In genomic region chr11:506950-507726, GRCh38 we compare ENCODE assay signal across 8 cellular contexts. TPM values are rescaled to one million over a fixed set of nuclear protein-coding genes. Genes with fewer than 3 reads are reported as not detected.
DNase-seq lines count a peak whose midpoint lies in the region; ATAC-seq, FAIRE-seq and TF ChIP-seq lines count a peak whose summit lies in the region.

RNH1 (minus strand) TSS chr11:507242; CDS start chr11:502162, 5,080 bp downstream.

- no peak for FAIRE-seq in GM12891 (lab: Jason Lieb, UNC)

- H3K27ac ChIP-seq in adrenal gland (peak within 1 kb of the TSS; percentile 98 to 100 (median 100)), heart left ventricle (peak within 1 kb of the TSS; percentile 95 to 100 (median 99)), upper lobe of left lung (peak within 1 kb of the TSS; percentile 98 to 100 (median 99))

- TF ChIP-seq EP300 in upper lobe of left lung (IDR thresholded peaks at IDR 0.05), result no peak

- ATAC-seq in HG02840 (IDR thresholded peaks at IDR 0.05; ENCODE audit: low FRiP score, unreplicated experiment) (peak; percentile 43), heart left ventricle (peak; percentile 79 to 90 (median 86)), upper lobe of left lung (ENCODE audit: low FRiP score in 2 of 2) (peak; percentile 94 to 96)

- H3K27me3 ChIP-seq in adrenal gland (no peaks in the 10 kb centered on the region), heart left ventricle (no peaks in the 10 kb centered on the region), upper lobe of left lung (no peaks in the 10 kb centered on the region)

- no peak; the same call in 1 of the 2 replicates for TF ChIP-seq POLR2A in GM12891 (IDR thresholded peaks at IDR 0.05; ENCODE audit: low read depth, low read length)
- peak in 1 of 2 donors; percentile 56 for TF ChIP-seq POLR2A in adrenal gland (IDR thresholded peaks at IDR 0.05)
- TF ChIP-seq POLR2A in heart left ventricle (IDR thresholded peaks at IDR 0.05), result peak in 1 of 2 donors; percentile 41
- peak in 3 of 4 donors; percentile 60 to 78 (median 75) for TF ChIP-seq POLR2A in upper lobe of left lung (IDR thresholded peaks at IDR 0.05)

- peaks cover 27 to 43% of the 10 kb centered on the region in 2 donors for H3K4me1 ChIP-seq in adrenal gland (replicated peaks in 1 of 2)
- H3K4me1 ChIP-seq in heart left ventricle, result peaks cover 8 to 51% (median 43%) of the 10 kb centered on the region in 12 donors
- peaks cover 43 to 52% (median 46%) of the 10 kb centered on the region in 4 donors for H3K4me1 ChIP-seq in upper lobe of left lung

- TF ChIP-seq CTCF in adrenal gland (IDR thresholded peaks at IDR 0.05) (peak in 1 of 6 experiments; percentile 12), heart left ventricle (IDR thresholded peaks at IDR 0.05) (no peak), upper lobe of left lung (IDR thresholded peaks at IDR 0.05) (peak in 1 of 6 experiments; percentile 13)

- intact Hi-C loops in adrenal gland (cut with DNase I), result loop anchor here in 1 of 2 donors (10.0 kb wide), 1 partner anchor 52 kb away; the partner anchor contains the start of gene PTDSS2
- intact Hi-C loops in heart left ventricle (cut with DNase I), result loop anchor here in 8 of 10 donors (1.0 to 10.0 kb wide), 8 partner anchors 11 to 302 kb away; partner anchors contain the start of genes PTDSS2 (in 4 of the 8), BET1L (in 3 of the 8), RIC8A (in 3 of the 8) and IFITM2 (in 1 of the 8)
- intact Hi-C loops in posterior vena cava (cut with DNase I), result no loop called here

- WGBS in adrenal gland, 4 donors, result 0 to 1% methylated on average over 99 to 100 of the region's 101 CpGs; no CpG with 5 or more reads in 2 of the 4 donors
- 0 to 1% (median 1%) methylated on average over 54 to 101 of the region's 101 CpGs for WGBS in heart left ventricle, 4 donors
- 2% methylated on average over 40 of the region's 101 CpGs; no CpG with 5 or more reads in 1 of the 2 donors for WGBS in upper lobe of left lung, 2 donors

- H3K9me3 ChIP-seq in adrenal gland (replicated peaks in 1 of 3), result no peaks in the 10 kb centered on the region
- H3K9me3 ChIP-seq in heart left ventricle, result no peaks in the 10 kb centered on the region
- no peaks in the 10 kb centered on the region for H3K9me3 ChIP-seq in upper lobe of left lung

- H3K4me3 ChIP-seq in adrenal gland (peak within 1 kb of the TSS; percentile 52 to 92 (median 80)), heart left ventricle (peak within 1 kb of the TSS; percentile 52 to 98 (median 82)), upper lobe of left lung (peak within 1 kb of the TSS; percentile 70 to 82 (median 76))

- DNase-seq in GM12891 (ENCODE audit: insufficient read length, low spot score), result peak; percentile 98
- peak; percentile 41 for DNase-seq in NCI-H1436 treated with DMSO at 0.1 percent for 48 hours (lab: John Stamatoyannopoulos, UW)
- peak; percentile 94 to 100 (median 99) for DNase-seq in T-helper 1 cell
- DNase-seq in adrenal gland, result peak; percentile 98 to 99 (median 99)
- peak; percentile 99 to 100 (median 99) for DNase-seq in heart left ventricle
- peak; percentile 100 for DNase-seq in posterior vena cava (ENCODE audit: low spot score)
- DNase-seq in upper lobe of left lung, result peak; percentile 99 to 100

- H3K36me3 ChIP-seq in adrenal gland (replicated peaks in 1 of 2), result no peaks in the 10 kb centered on the region
- H3K36me3 ChIP-seq in heart left ventricle, result peaks cover 0 to 29% (median 20%) of the 10 kb centered on the region in 9 donors
- H3K36me3 ChIP-seq in upper lobe of left lung, result peaks cover 0 to 31% (median 14%) of the 10 kb centered on the region in 4 donors

TF ChIP-seq in GM12891, 5 proteins besides CTCF, POLR2A, EP300 and RAD21:
- TF ChIP-seq PAX5 (IDR thresholded peaks at IDR 0.05; ENCODE audit: insufficient read depth, low read length, severe bottlenecking) (no peak), POLR2AphosphoS5 (IDR thresholded peaks at IDR 0.05; ENCODE audit: low read depth, low read length) (peak; percentile 54; the same call in 1 of the 2 replicates), POU2F2 (IDR thresholded peaks at IDR 0.05; ENCODE audit: low read depth, low read length) (0 out of 2 replicates have a peak, but pooled peaks have one; percentile 24)

RNA-seq across cellular contexts. Expression of gene RNH1, which starts in this region (rescaled TPM):
- 81.8 TPM for polyA plus RNA-seq in GM12891 (2012; ENCODE audit: low read depth, missing spikeins)
- total RNA-seq in adrenal gland (100 to 1,000 TPM; 190 to 342 (median 264) TPM), heart left ventricle (100 to 1,000 TPM; 132 to 247 (median 158) TPM), posterior vena cava (100 to 1,000 TPM; 197 to 209 TPM), upper lobe of left lung (100 to 1,000 TPM; 236 to 374 (median 339) TPM)
- polyA plus RNA-seq in adrenal gland (100 to 1,000 TPM in 2 of 3 donors, 10 to 100 TPM in 1; 36.3 to 125 (median 110) TPM), heart left ventricle (100 to 1,000 TPM in 1 of 2 donors, 10 to 100 TPM in 1; 58.2 to 207 TPM)

Comparison
In these comparisons a context has a peak if more than half of its experiments do, and no peak if none do; other contexts are left out.
1. Peak in every context shown above with its lines: DNase-seq, ATAC-seq, H3K4me3 ChIP-seq and H3K27ac ChIP-seq.
2. DNase-seq: peak in every context shown above with its lines; median percentile 100 in posterior vena cava; 100 in upper lobe of left lung; 99 in T-helper 1 cell; 99 in adrenal gland; 99 in heart left ventricle; 98 in GM12891; 41 in NCI-H1436 treated with DMSO at 0.1 percent for 48 hours.
3. ATAC-seq: peak in every context shown above with its lines; median percentile 95 in upper lobe of left lung; 86 in heart left ventricle; 43 in HG02840.
4. intact Hi-C loops: an anchor here in heart left ventricle (1.0 to 10.0 kb wide); none called in posterior vena cava.